ENCODE assay signal across 14 cellular contexts in the genomic region with DNA sequence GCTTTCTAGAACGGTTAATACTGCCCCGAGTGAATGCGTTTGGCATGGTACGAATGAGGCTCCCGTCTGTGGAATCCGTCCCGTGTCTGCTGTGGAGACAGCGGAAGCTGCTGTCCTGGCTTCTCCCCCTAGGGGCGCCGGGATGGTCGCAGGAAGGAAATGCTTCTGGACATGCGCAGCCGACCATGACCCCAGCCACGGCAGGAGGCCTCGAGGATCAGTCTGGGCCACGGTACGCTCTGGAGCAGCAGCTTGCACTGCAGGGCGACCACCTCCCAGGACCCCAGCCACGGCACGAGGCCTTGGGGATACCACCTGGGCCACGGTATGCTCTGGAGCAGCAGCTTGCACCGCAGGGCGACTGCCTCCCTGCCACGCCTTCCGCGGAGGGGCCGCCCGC. TPM values are rescaled to one million over a fixed set of nuclear protein-coding genes. Genes with fewer than 3 reads are reported as not detected.
A peak's percentile ranks its signal among the peaks of the same experiment; 100 is the strongest.
DNase-seq lines count a peak whose midpoint lies in the region; ATAC-seq, FAIRE-seq and TF ChIP-seq lines count a peak whose summit lies in the region.
"Had no signal": no experiment of that assay in that cellular context is flagged by ENCODE, and none has a peak within 500 bp of the region (broad histone marks: within the 10 kb centered on the region; RNA-seq: fewer than 3 reads in every experiment).

No MANE protein-coding gene starts in this region.

- no peak overlapping the region for H3K27ac ChIP-seq in kidney (ENCODE audit: low read depth in 2 of 2, low read length in 2 of 2)
- H3K27ac ChIP-seq: HL-60 had no signal

- no peaks in the 10 kb centered on the region for H3K9me3 ChIP-seq in kidney (ENCODE audit: control insufficient read depth in 1 of 2, low read length in 2 of 2)
- H3K9me3 ChIP-seq: mucosa of descending colon, thoracic aorta had no signal

- no peak overlapping the region for H3K4me3 ChIP-seq in astrocyte of the spinal cord (ENCODE audit: low read depth, low read length)
- H3K4me3 ChIP-seq in kidney (ENCODE audit: low read length in 2 of 2): no peak overlapping the region
- H3K4me3 ChIP-seq: mucosa of descending colon, thoracic aorta had no signal

- peak; percentile 52 for TF ChIP-seq CTCF in astrocyte of the spinal cord (IDR thresholded peaks at IDR 0.05; ENCODE audit: low read depth, low read length)
- no peak for TF ChIP-seq CTCF in kidney (IDR thresholded peaks at IDR 0.05; ENCODE audit: borderline replicate concordance, extremely low read depth, insufficient read depth)

- DNase-seq in Right ventricle myocardium superior (peak; percentile 59), left cardiac atrium (no peak), astrocyte of the spinal cord (ENCODE audit: low read depth, low spot score) (no peak), kidney (peak; percentile 82), urothelium cell line (ENCODE audit: low spot score) (peak; percentile 54), COLO668 (lab: John Stamatoyannopoulos, UW; ENCODE audit: unreplicated experiment) (no peak), RPMI8226 (no peak)
- DNase-seq: activated CD8-positive, alpha-beta memory T cell treated with anti-CD3 and anti-CD28 coated beads, Interleukin-2, amount 50 U/mL, for 48 hours; effector memory CD4-positive, alpha-beta T cell; mucosa of descending colon had no signal

- peaks cover 3% of the 10 kb centered on the region in 2 donors for H3K36me3 ChIP-seq in kidney (ENCODE audit: control insufficient read depth in 1 of 2, insufficient read depth in 2 of 2, low read length in 2 of 2)

- intact Hi-C loops in Right ventricle myocardium superior (cut with DNase I): loop anchor here (5.0 kb wide), 1 partner anchor 108 kb away; a partner anchor contains a TSS
- intact Hi-C loops in left cardiac atrium (cut with DNase I): loop anchor here in 1 of 2 donors (5.0 kb wide), 1 partner anchor 108 kb away; a partner anchor contains a TSS
- intact Hi-C loops in kidney (cut with DNase I): no loop called here

- in situ Hi-C loops in astrocyte of the spinal cord (cut with HindIII; ENCODE audit: low sequenced_read_pairs): no loop called here

- no peak for ATAC-seq in Right ventricle myocardium superior (ENCODE audit: poor library complexity)
- ATAC-seq in left cardiac atrium: no peak
- no peak for ATAC-seq in HG03097 (IDR thresholded peaks at IDR 0.05; ENCODE audit: low FRiP score, unreplicated experiment)
- ATAC-seq: mucosa of descending colon, sciatic nerve had no signal

- FAIRE-seq in kidney (lab: Jason Lieb, UNC) (no peak), urothelium cell line (lab: Jason Lieb, UNC) (peak; percentile 78)

- H3K9ac ChIP-seq in kidney (ENCODE audit: low read length in 2 of 2): no peak overlapping the region

- H3K4me1 ChIP-seq in kidney (ENCODE audit: control insufficient read depth in 1 of 2, insufficient read depth in 1 of 2, low read depth in 1 of 2, low read length in 2 of 2): peaks cover 7 to 13% of the 10 kb centered on the region in 2 donors

RNA-seq across cellular contexts. Expression of a gene that starts 59.7 kb away (rescaled TPM):
- 4.1 TPM for total RNA-seq in Right ventricle myocardium superior
- total RNA-seq in left cardiac atrium: 1 to 10 TPM; 4.6 to 6.3 TPM
- 11.3 TPM for total RNA-seq in kidney
- polyA plus RNA-seq in kidney (ENCODE audit: insufficient read depth, low read depth, low replicate concordance): 3.3 TPM

Comparison
In these comparisons a context has a peak if more than half of its experiments do, and no peak if none do; other contexts are left out.
1. DNase-seq: peak in Right ventricle myocardium superior (single experiment), kidney (single experiment) and urothelium cell line (single experiment); none in left cardiac atrium (single experiment), astrocyte of the spinal cord (single experiment), COLO668 (single experiment) and RPMI8226 (single experiment).